Comparison of ENCODE assay signal across 1 cellular context in the genomic region with DNA sequence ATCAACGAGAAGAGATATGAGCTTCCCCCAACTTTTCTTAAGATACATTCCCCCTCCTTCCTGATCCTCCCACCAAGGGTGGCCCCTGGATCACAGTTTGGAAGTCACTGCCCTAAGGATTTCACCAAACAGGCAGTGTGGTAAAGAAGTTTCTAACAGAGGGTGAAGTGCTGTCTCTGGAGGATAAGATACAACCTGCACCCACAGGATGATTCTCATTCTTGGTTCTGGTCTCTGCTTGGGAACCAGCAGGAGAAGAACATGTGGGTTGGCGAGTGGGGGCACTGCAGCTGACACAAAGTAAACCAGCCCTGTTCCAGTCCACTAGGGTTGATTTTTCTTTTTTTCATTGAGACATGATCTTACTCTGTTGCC.
TF ChIP-seq lines count a peak whose summit lies in the region.

No MANE protein-coding gene starts in this region.

TF ChIP-seq in HepG2, 621 proteins besides CTCF, POLR2A, EP300 and RAD21 (continued from another document and continues in another):
- TF ChIP-seq PATZ1 (CRISPR knock-in tag; IDR thresholded peaks at IDR 0.05): 0 out of 2 replicates have a peak, but pooled peaks have one; percentile 37
- TF ChIP-seq SRSF9 (IDR thresholded peaks at IDR 0.05; ENCODE audit: borderline replicate concordance, insufficient read depth, low read depth, low read length, poor library complexity, severe bottlenecking): no peak
- no peak for TF ChIP-seq KDM2A (CRISPR knock-in tag; IDR thresholded peaks at IDR 0.05; ENCODE audit: borderline replicate concordance, low read depth)
- no peak for TF ChIP-seq NR2F1 (CRISPR knock-in tag; IDR thresholded peaks at IDR 0.05)
- no peak for TF ChIP-seq ZNF275 (CRISPR knock-in tag; IDR thresholded peaks at IDR 0.05; ENCODE audit: borderline replicate concordance)
- TF ChIP-seq, protein P1, sequence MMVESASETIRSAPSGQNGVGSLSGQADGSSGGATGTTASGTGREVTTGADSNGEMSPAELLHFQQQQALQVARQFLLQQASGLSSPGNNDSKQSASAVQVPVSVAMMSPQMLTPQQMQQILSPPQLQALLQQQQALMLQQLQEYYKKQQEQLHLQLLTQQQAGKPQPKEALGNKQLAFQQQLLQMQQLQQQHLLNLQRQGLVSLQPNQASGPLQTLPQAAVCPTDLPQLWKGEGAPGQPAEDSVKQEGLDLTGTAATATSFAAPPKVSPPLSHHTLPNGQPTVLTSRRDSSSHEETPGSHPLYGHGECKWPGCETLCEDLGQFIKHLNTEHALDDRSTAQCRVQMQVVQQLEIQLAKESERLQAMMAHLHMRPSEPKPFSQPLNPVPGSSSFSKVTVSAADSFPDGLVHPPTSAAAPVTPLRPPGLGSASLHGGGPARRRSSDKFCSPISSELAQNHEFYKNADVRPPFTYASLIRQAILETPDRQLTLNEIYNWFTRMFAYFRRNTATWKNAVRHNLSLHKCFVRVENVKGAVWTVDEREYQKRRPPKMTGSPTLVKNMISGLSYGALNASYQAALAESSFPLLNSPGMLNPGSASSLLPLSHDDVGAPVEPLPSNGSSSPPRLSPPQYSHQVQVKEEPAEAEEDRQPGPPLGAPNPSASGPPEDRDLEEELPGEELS (CRISPR knock-in tag; IDR thresholded peaks at IDR 0.05): no peak
- no peak for TF ChIP-seq HNF1A (IDR thresholded peaks at IDR 0.05; ENCODE audit: low read depth)
- TF ChIP-seq HNF1A (CRISPR knock-in tag; IDR thresholded peaks at IDR 0.05; ENCODE audit: borderline replicate concordance): peak; percentile 19; the same call in 1 of the 2 replicates
- 0 out of 2 replicates have a peak, but pooled peaks have one; percentile 36 for TF ChIP-seq EED (CRISPR knock-in tag; IDR thresholded peaks at IDR 0.05)
- peak; percentile 54; the same call in 1 of the 2 replicates for TF ChIP-seq AKAP8 (CRISPR knock-in tag; IDR thresholded peaks at IDR 0.05)
- no peak for TF ChIP-seq NFAT5 (CRISPR knock-in tag; IDR thresholded peaks at IDR 0.05)
- TF ChIP-seq EEA1 (CRISPR knock-in tag; IDR thresholded peaks at IDR 0.05; ENCODE audit: borderline replicate concordance): no peak
- TF ChIP-seq FUBP1 (CRISPR knock-in tag; IDR thresholded peaks at IDR 0.05; ENCODE audit: borderline replicate concordance): no peak
- peak; percentile 90 for TF ChIP-seq ZSCAN29 (CRISPR knock-in tag; conservative IDR thresholded peaks at IDR 0.05)
- TF ChIP-seq ARNTL (CRISPR knock-in tag; IDR thresholded peaks at IDR 0.05): peak; percentile 40; the same call in 1 of the 2 replicates
- no peak for TF ChIP-seq ZNF766 (CRISPR knock-in tag; IDR thresholded peaks at IDR 0.05; ENCODE audit: borderline replicate concordance)
- TF ChIP-seq ZFP37 (CRISPR knock-in tag; IDR thresholded peaks at IDR 0.05; ENCODE audit: borderline replicate concordance): no peak
- no peak for TF ChIP-seq REPIN1 (CRISPR knock-in tag; IDR thresholded peaks at IDR 0.05; ENCODE audit: borderline replicate concordance, low read depth)
- no peak for TF ChIP-seq ZSCAN30 (CRISPR knock-in tag; IDR thresholded peaks at IDR 0.05)
- no peak for TF ChIP-seq ZNF747 (CRISPR knock-in tag; IDR thresholded peaks at IDR 0.05; ENCODE audit: borderline replicate concordance)
- TF ChIP-seq ZBTB3 (CRISPR knock-in tag; IDR thresholded peaks at IDR 0.05; ENCODE audit: borderline replicate concordance, low read depth): 0 out of 2 replicates have a peak, but pooled peaks have one; percentile 72
- TF ChIP-seq CSRNP2 (CRISPR knock-in tag; conservative IDR thresholded peaks at IDR 0.05; ENCODE audit: low read depth): no peak
- 0 out of 2 replicates have a peak, but pooled peaks have one; percentile 13 for TF ChIP-seq ZNF362 (CRISPR knock-in tag; IDR thresholded peaks at IDR 0.05; ENCODE audit: borderline replicate concordance)
- no peak for TF ChIP-seq ZNF121 (CRISPR knock-in tag; IDR thresholded peaks at IDR 0.05)
- TF ChIP-seq GRHL1 (CRISPR knock-in tag; conservative IDR thresholded peaks at IDR 0.05): no peak
